In the genomic region with DNA sequence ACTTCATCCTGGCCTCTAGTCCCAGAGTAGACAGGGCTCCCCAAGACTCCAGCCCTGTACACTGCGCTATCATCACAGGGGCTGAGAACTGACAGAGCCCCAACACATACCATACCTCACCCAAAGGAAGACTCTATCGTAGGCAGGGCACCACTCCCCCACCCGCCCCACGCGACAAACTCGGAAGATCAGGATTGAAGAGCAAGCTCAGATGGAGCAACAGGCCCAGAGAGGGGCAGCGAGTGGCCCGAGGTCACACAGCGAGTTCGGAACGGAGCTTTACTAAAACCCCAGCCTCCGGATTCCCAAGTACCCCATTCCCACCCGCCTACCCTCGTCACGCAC, we compare ENCODE assay signal across 8 cellular contexts. TPM values are rescaled to one million over a fixed set of nuclear protein-coding genes. Genes with fewer than 3 reads are reported as not detected.
DNase-seq lines count a peak whose midpoint lies in the region; ATAC-seq, FAIRE-seq and TF ChIP-seq lines count a peak whose summit lies in the region.

No MANE protein-coding gene starts in this region.

- H3K4me1 Mint-ChIP-seq in Calu3 (ENCODE audit: low read depth, unreplicated experiment) = peaks cover 23% of the 10 kb centered on the region

- H3K4me3 ChIP-seq in adipocyte (ENCODE audit: low read length) = peak overlapping the region; percentile 87
- H3K4me3 ChIP-seq in kidney (ENCODE audit: low read length in 2 of 2) = peak overlapping the region; percentile 71 to 78
- H3K4me3 ChIP-seq in stomach smooth muscle (ENCODE audit: low read length in 2 of 2) = peak overlapping the region; percentile 78 to 82

- no peaks in the 10 kb centered on the region for H3K27me3 Mint-ChIP-seq in Calu3 (ENCODE audit: unreplicated experiment)

- peak overlapping the region; percentile 76 for H3K27ac Mint-ChIP-seq in Calu3 (ENCODE audit: unreplicated experiment)

- H3K36me3 Mint-ChIP-seq in Calu3 (ENCODE audit: insufficient read depth, unreplicated experiment) = peaks cover 26% of the 10 kb centered on the region

- H3K36me3 ChIP-seq in adipocyte (ENCODE audit: control insufficient read depth, insufficient read depth, low read length, severe bottlenecking) = peaks cover 33% of the 10 kb centered on the region
- peaks cover 5 to 7% of the 10 kb centered on the region in 2 donors for H3K36me3 ChIP-seq in kidney (ENCODE audit: control insufficient read depth in 1 of 2, insufficient read depth in 2 of 2, low read length in 2 of 2)
- H3K36me3 ChIP-seq in stomach smooth muscle (ENCODE audit: control insufficient read depth in 2 of 2, insufficient read depth in 2 of 2, low read length in 2 of 2) = peaks cover 0 to 10% of the 10 kb centered on the region in 2 donors

- no peak for FAIRE-seq in kidney (lab: Jason Lieb, UNC)

- H3K9me3 ChIP-seq in adipocyte (ENCODE audit: control insufficient read depth, low read length) (no peaks in the 10 kb centered on the region), kidney (ENCODE audit: control insufficient read depth in 1 of 2, low read length in 2 of 2) (no peaks in the 10 kb centered on the region), stomach smooth muscle (ENCODE audit: control insufficient read depth in 2 of 2, low read length in 2 of 2) (no peaks in the 10 kb centered on the region)

- peak; percentile 11 for DNase-seq in Calu3
- peak; percentile 36 for DNase-seq in HT-29 (ENCODE audit: low spot score)
- DNase-seq in adipocyte (ENCODE audit: low read depth) = no peak
- no peak for DNase-seq in kidney
- no peak for DNase-seq in AG08396 (ENCODE audit: low spot score)
- no peak for DNase-seq in globus pallidus (ENCODE audit: low spot score)

- H3K4me3 Mint-ChIP-seq in Calu3 (ENCODE audit: low read depth, unreplicated experiment) = peak overlapping the region; percentile 94

- TF ChIP-seq POLR2A in GM18505 (IDR thresholded peaks at IDR 0.05; ENCODE audit: borderline replicate concordance, extremely low read depth, insufficient read depth, insufficient read length) = no peak

- CTCF ChIA-PET in Calu3 (lab: Charles Lee) = interaction anchor here (0.6 to 1.6 kb wide), 8 partner anchors 8 to 88 kb away, joined by 3 to 5 read pairs (median 4); a partner anchor contains a TSS

- no peak for ATAC-seq in GM18505 (IDR thresholded peaks at IDR 0.05; ENCODE audit: unreplicated experiment)

- H3K27me3 ChIP-seq in adipocyte (replicated peaks; ENCODE audit: control insufficient read depth, insufficient read depth, low read length) (no peaks in the 10 kb centered on the region), stomach smooth muscle (ENCODE audit: control insufficient read depth in 1 of 2, insufficient read depth in 2 of 2, low read length in 2 of 2) (no peaks in the 10 kb centered on the region)

- no peaks in the 10 kb centered on the region for H3K9me3 Mint-ChIP-seq in Calu3 (ENCODE audit: low read depth, unreplicated experiment)

- H3K27ac ChIP-seq in kidney (ENCODE audit: low read depth in 2 of 2, low read length in 2 of 2) (no peak overlapping the region), stomach smooth muscle (ENCODE audit: low read length) (no peak overlapping the region)

- intact Hi-C loops in Calu3 (cut with micrococcal nuclease; ENCODE audit: unreplicated experiment) (no loop called here), kidney (cut with DNase I) (no loop called here)

- H3K4me1 ChIP-seq in adipocyte (ENCODE audit: control insufficient read depth, insufficient read depth, low read length) = peaks cover 36% of the 10 kb centered on the region
- H3K4me1 ChIP-seq in kidney (ENCODE audit: control insufficient read depth in 1 of 2, insufficient read depth in 1 of 2, low read depth in 1 of 2, low read length in 2 of 2) = peaks cover 7 to 8% of the 10 kb centered on the region in 2 donors
- peaks cover 19% of the 10 kb centered on the region for H3K4me1 ChIP-seq in stomach smooth muscle (ENCODE audit: control insufficient read depth, insufficient read depth, low read length)

- H3K9ac ChIP-seq in adipocyte (ENCODE audit: low read length) (peak overlapping the region; percentile 88), kidney (ENCODE audit: low read length in 2 of 2) (peak overlapping the region; percentile 60 to 62), stomach smooth muscle (ENCODE audit: low read length in 2 of 2) (peak overlapping the region; percentile 62 to 67)

- TSS peak; percentile 30 for BruUV-seq in Calu3 (replicated peaks; lab: Mats Ljungman, UMichigan)

- no peak for TF ChIP-seq CTCF in Calu3 (IDR thresholded peaks at IDR 0.05; ENCODE audit: unreplicated experiment)
- TF ChIP-seq CTCF in kidney (IDR thresholded peaks at IDR 0.05; ENCODE audit: borderline replicate concordance, extremely low read depth, insufficient read depth) = no peak

RNA-seq across cellular contexts. Expression of a gene that starts 15.7 kb away (rescaled TPM):
- 18.0 and 21.5 TPM in 2 replicates for total RNA-seq in Calu3 (2022)
- 10.0 and 15.5 TPM in 2 replicates for total RNA-seq in HT-29 (2014; rRNA removed; shearing (Covaris generic))
- 32.9 TPM for total RNA-seq in kidney
- polyA plus RNA-seq in kidney (ENCODE audit: insufficient read depth, low read depth, low replicate concordance) = 8.4 TPM

RNA-seq across cellular contexts. Expression of a gene that starts 58.7 kb away (rescaled TPM):
- total RNA-seq in Calu3 (2022) (75.3 and 91.7 TPM in 2 replicates), kidney (50.7 TPM)
- total RNA-seq in HT-29 (2014; rRNA removed; shearing (Covaris generic)) = 57.5 and 69.0 TPM in 2 replicates
- 28.7 TPM for polyA plus RNA-seq in kidney (ENCODE audit: insufficient read depth, low read depth, low replicate concordance)

Comparison
In these comparisons a context has a peak if more than half of its experiments do, and no peak if none do; other contexts are left out.
1. DNase-seq: peak in Calu3 (single experiment) and HT-29 (single experiment); none in adipocyte (single experiment), kidney (single experiment), AG08396 (single experiment) and globus pallidus (single experiment).
2. Peak in every context shown above with its lines, with median percentiles within 50 percentile points of each other: H3K4me3 ChIP-seq and H3K9ac ChIP-seq.